ENCODE assay signal across 1 cellular context in genomic region chr6:36826520-36827227, GRCh38.
TF ChIP-seq lines count a peak whose summit lies in the region.

No MANE protein-coding gene starts in this region.

TF ChIP-seq in IMR-90, 13 proteins besides CTCF, POLR2A, EP300 and RAD21:
- TF ChIP-seq CEBPB (IDR thresholded peaks at IDR 0.05; ENCODE audit: low read depth, low read length): no peak
- no peak for TF ChIP-seq ELK1 (IDR thresholded peaks at IDR 0.05; ENCODE audit: borderline replicate concordance, low read depth, low read length)
- no peak for TF ChIP-seq MXI1 (IDR thresholded peaks at IDR 0.05; ENCODE audit: borderline replicate concordance, low read depth, low read length)
- no peak for TF ChIP-seq BHLHE40 (IDR thresholded peaks at IDR 0.05; ENCODE audit: low read depth, low read length)
- no peak for TF ChIP-seq MAFK (IDR thresholded peaks at IDR 0.05; ENCODE audit: low read depth, low read length)
- TF ChIP-seq USF2 (IDR thresholded peaks at IDR 0.05; ENCODE audit: low read depth, low read length): no peak
- TF ChIP-seq MAZ (IDR thresholded peaks at IDR 0.05; ENCODE audit: borderline replicate concordance, low read depth, low read length): no peak
